Comparison of ENCODE assay signal across 14 cellular contexts in the genomic region with DNA sequence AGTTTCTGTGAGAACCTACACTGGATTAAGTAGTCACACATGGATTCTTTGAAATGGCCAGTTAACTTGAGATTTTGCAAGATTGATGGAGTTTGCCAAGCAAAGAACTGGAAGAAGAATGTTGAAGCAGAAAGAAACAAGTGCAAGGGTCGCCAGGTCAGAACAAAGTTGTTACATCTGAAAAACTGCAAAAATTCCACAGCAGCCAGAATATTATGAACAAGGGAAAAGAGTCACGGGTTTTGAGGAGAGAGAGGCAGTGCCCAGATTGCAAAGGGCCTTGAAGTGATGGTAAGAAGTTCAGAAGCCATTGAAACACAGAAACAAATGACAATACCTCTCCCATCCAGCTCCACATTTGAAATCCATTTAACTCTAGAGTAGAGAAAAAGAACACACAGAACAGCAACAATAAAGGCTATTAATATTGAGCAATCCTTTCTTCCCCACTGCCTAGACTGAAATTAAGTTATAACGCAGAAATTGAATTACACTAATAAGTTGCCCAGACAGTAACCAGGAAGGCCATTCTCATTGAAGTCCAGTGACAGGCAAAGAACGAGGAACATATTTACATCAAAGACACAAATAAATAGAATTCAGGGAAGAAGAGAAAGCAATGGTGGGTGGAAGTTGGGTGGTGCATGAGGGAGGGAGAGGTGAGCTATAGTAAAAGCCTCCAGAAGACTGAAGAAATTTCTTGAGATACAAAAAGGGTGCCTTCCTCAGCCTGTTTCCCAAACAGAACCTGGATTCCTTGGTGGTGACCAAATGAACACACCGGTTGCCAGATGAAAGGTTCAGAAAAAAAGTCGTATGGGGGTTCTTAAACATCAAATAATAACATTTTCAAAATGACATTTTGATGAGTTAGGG.
DNase-seq lines count a peak whose midpoint lies in the region; ATAC-seq and TF ChIP-seq lines count a peak whose summit lies in the region.
"Had no signal": no experiment of that assay in that cellular context is flagged by ENCODE, and none has a peak within 500 bp of the region (broad histone marks: within the 10 kb centered on the region; RNA-seq: fewer than 3 reads in every experiment).

No MANE protein-coding gene starts in this region.

- CTCF ChIA-PET in SK-N-SH (lab: Yijun Ruan, JAX): interaction anchor here (1.0 to 1.9 kb wide), 2 partner anchors 13 to 37 kb away, joined by 3 to 9 read pairs; no protein-coding TSS in a partner anchor

- peaks cover 0 to 5% of the 10 kb centered on the region in 2 experiments; a peak in 2 of 4 replicates for H3K4me1 ChIP-seq in SK-N-SH (ENCODE audit: control insufficient read depth in 1 of 2, insufficient read depth in 2 of 2, low read depth in 1 of 2, low read length in 1 of 2)
- H3K4me1 ChIP-seq in mesendoderm (ENCODE audit: control insufficient read depth, low read depth, low read length): no peaks in the 10 kb centered on the region
- H3K4me1 ChIP-seq: BLaER1 treated with 17β-estradiol and CSF1 and Interleukin-3, amounts not matched to agents 10 nM and 100 nM had no signal

- no peaks in the 10 kb centered on the region for H4K20me1 ChIP-seq in SK-N-SH (ENCODE audit: insufficient read depth)
- H4K20me1 ChIP-seq: BLaER1 treated with 17β-estradiol and CSF1 and Interleukin-3, amounts not matched to agents 10 nM and 100 nM had no signal

- H3K23ac ChIP-seq in mesendoderm (ENCODE audit: low read length): no peak overlapping the region

- H3K9me3 Mint-ChIP-seq in activated CD4-positive, alpha-beta T cell treated with anti-CD3 and anti-CD28 coated beads, Interleukin-2, amount 10 ng/mL, durations not matched to agents 24 days and 14 days: no peaks in the 10 kb centered on the region
- H3K9me3 Mint-ChIP-seq in stimulated activated memory B cell treated with anti-CD40 and anti-IgM and Interleukin-4, amounts not matched to agents 10 μg/mL and 1 μg/mL and 100 μg/mL, for 72 hours: no peaks in the 10 kb centered on the region

- no peak overlapping the region for H2BK120ac ChIP-seq in mesendoderm (ENCODE audit: low read depth, low read length)

- no peak for TF ChIP-seq RAD21 in SK-N-SH (IDR thresholded peaks at IDR 0.05; ENCODE audit: low read length)

- H3K4ac ChIP-seq in mesendoderm (ENCODE audit: low read depth, low read length): no peak overlapping the region

- WGBS in SK-N-SH (ENCODE audit: low lambda C conversion rate): 12% methylated on average over 6 of the region's 6 CpGs
- no CpG with 5 or more reads among the region's 6 CpGs for WGBS in mesendoderm (ENCODE audit: extremely low coverage, insufficient coverage, low lambda C conversion rate)

- peak overlapping the region; percentile 22 for H3K18ac ChIP-seq in mesendoderm (ENCODE audit: low read length)

- H3K56ac ChIP-seq in mesendoderm (ENCODE audit: low read length): no peak overlapping the region

- H3K4me1 Mint-ChIP-seq in activated CD4-positive, alpha-beta T cell treated with anti-CD3 and anti-CD28 coated beads, Interleukin-2, amount 10 ng/mL, durations not matched to agents 24 days and 14 days: peaks cover 29% of the 10 kb centered on the region
- peaks cover 26% of the 10 kb centered on the region for H3K4me1 Mint-ChIP-seq in stimulated activated memory B cell treated with anti-CD40 and anti-IgM and Interleukin-4, amounts not matched to agents 10 μg/mL and 1 μg/mL and 100 μg/mL, for 72 hours

- no peaks in the 10 kb centered on the region for H3F3A ChIP-seq in SK-N-SH (replicated peaks; ENCODE audit: insufficient read depth)

- no peak overlapping the region for H2AK5ac ChIP-seq in mesendoderm (ENCODE audit: low read length)

- H3K79me2 ChIP-seq in SK-N-SH (ENCODE audit: insufficient read depth) (no peaks in the 10 kb centered on the region), mesendoderm (ENCODE audit: control insufficient read depth, insufficient read depth, low read length) (no peaks in the 10 kb centered on the region)

- no peaks in the 10 kb centered on the region for H3K9me2 ChIP-seq in SK-N-SH

- H2BK5ac ChIP-seq in mesendoderm (ENCODE audit: low read length): no peak overlapping the region

- no peaks in the 10 kb centered on the region for H3K27me3 Mint-ChIP-seq in activated CD4-positive, alpha-beta T cell treated with anti-CD3 and anti-CD28 coated beads, Interleukin-2, amount 10 ng/mL, durations not matched to agents 24 days and 14 days
- no peaks in the 10 kb centered on the region for H3K27me3 Mint-ChIP-seq in stimulated activated memory B cell treated with anti-CD40 and anti-IgM and Interleukin-4, amounts not matched to agents 10 μg/mL and 1 μg/mL and 100 μg/mL, for 72 hours

- H3K4me2 ChIP-seq in SK-N-SH (no peak overlapping the region), mesendoderm (ENCODE audit: low read length) (no peak overlapping the region)
- H3K4me2 ChIP-seq: BLaER1 treated with 17β-estradiol and CSF1 and Interleukin-3, amounts not matched to agents 10 nM and 100 nM had no signal

- H3K36me3 ChIP-seq in SK-N-SH (replicated peaks in 1 of 2; ENCODE audit: control insufficient read depth in 1 of 2, insufficient read depth in 2 of 2, low read length in 1 of 2) (no peaks in the 10 kb centered on the region), mesendoderm (ENCODE audit: control insufficient read depth, insufficient read depth, low read length) (no peaks in the 10 kb centered on the region), WERI-Rb-1 (no peaks in the 10 kb centered on the region)

- no peak overlapping the region for H4K8ac ChIP-seq in mesendoderm (ENCODE audit: low read depth, low read length)

- H4K5ac ChIP-seq in mesendoderm (ENCODE audit: low read length): no peak overlapping the region

- peak overlapping the region; percentile 38 for H3K27ac Mint-ChIP-seq in activated CD4-positive, alpha-beta T cell treated with anti-CD3 and anti-CD28 coated beads, Interleukin-2, amount 10 ng/mL, durations not matched to agents 24 days and 14 days
- peak overlapping the region; percentile 28 for H3K27ac Mint-ChIP-seq in stimulated activated memory B cell treated with anti-CD40 and anti-IgM and Interleukin-4, amounts not matched to agents 10 μg/mL and 1 μg/mL and 100 μg/mL, for 72 hours

- no peaks in the 10 kb centered on the region for H3K79me1 ChIP-seq in mesendoderm (ENCODE audit: low read length)

- H3K9ac ChIP-seq in SK-N-SH: no peak overlapping the region
- H3K9ac ChIP-seq in mesendoderm (ENCODE audit: low read length): no peak overlapping the region
- H3K9ac ChIP-seq: BLaER1 treated with 17β-estradiol and CSF1 and Interleukin-3, amounts not matched to agents 10 nM and 100 nM had no signal

- H3K4me3 Mint-ChIP-seq in activated CD4-positive, alpha-beta T cell treated with anti-CD3 and anti-CD28 coated beads, Interleukin-2, amount 10 ng/mL, durations not matched to agents 24 days and 14 days: no peak overlapping the region
- H3K4me3 Mint-ChIP-seq in stimulated activated memory B cell treated with anti-CD40 and anti-IgM and Interleukin-4, amounts not matched to agents 10 μg/mL and 1 μg/mL and 100 μg/mL, for 72 hours: no peak overlapping the region

- H3K27me3 ChIP-seq in SK-N-SH (ENCODE audit: insufficient read depth): no peaks in the 10 kb centered on the region
- H3K27me3 ChIP-seq in mesendoderm (ENCODE audit: insufficient read depth, low read length, poor library complexity): no peaks in the 10 kb centered on the region
- no peaks in the 10 kb centered on the region for H3K27me3 ChIP-seq in WERI-Rb-1 (ENCODE audit: insufficient read depth, low read depth, severe bottlenecking)
- H3K27me3 ChIP-seq: BLaER1 treated with 17β-estradiol and CSF1 and Interleukin-3, amounts not matched to agents 10 nM and 100 nM had no signal

- no peaks in the 10 kb centered on the region for H3K9me3 ChIP-seq in SK-N-SH
- no peaks in the 10 kb centered on the region for H3K9me3 ChIP-seq in WERI-Rb-1 (ENCODE audit: severe bottlenecking)
- H3K9me3 ChIP-seq: BLaER1 treated with 17β-estradiol and CSF1 and Interleukin-3, amounts not matched to agents 10 nM and 100 nM had no signal

- intact Hi-C loops in activated CD4-positive, alpha-beta T cell treated with anti-CD3 and anti-CD28 coated beads, Interleukin-2, amount 10 ng/mL, durations not matched to agents 24 days and 14 days (cut with micrococcal nuclease): no loop called here

- no peak for ATAC-seq in stimulated activated memory B cell treated with anti-CD40 and anti-IgM and Interleukin-4, amounts not matched to agents 10 μg/mL and 1 μg/mL and 100 μg/mL, for 72 hours
- no peak for ATAC-seq in GM19395 (IDR thresholded peaks at IDR 0.05; ENCODE audit: unreplicated experiment)

- 0 out of 4 replicates have a peak, but pooled peaks of 1 of the 2 experiments have one; percentile 33 for TF ChIP-seq EP300 in SK-N-SH (IDR thresholded peaks at IDR 0.05; ENCODE audit: borderline replicate concordance in 1 of 2, low read depth in 1 of 2, low read length in 1 of 2)

- H3K27ac ChIP-seq in SK-N-SH (ENCODE audit: low read depth in 2 of 2, low read length in 1 of 2) (peak overlapping the region in 1 of 2 experiments; percentile 77; a peak in 2 of 4 replicates), mesendoderm (ENCODE audit: low read depth, low read length) (no peak overlapping the region), WERI-Rb-1 (no peak overlapping the region)
- H3K27ac ChIP-seq: 22Rv1; BLaER1 treated with 17β-estradiol and CSF1 and Interleukin-3, amounts not matched to agents 10 nM and 100 nM had no signal

- no peak overlapping the region for H2AFZ ChIP-seq in SK-N-SH (ENCODE audit: low read depth)

- H2BK15ac ChIP-seq in mesendoderm (replicated peaks; ENCODE audit: low read depth): no peak overlapping the region

- H3K4me3 ChIP-seq in SK-N-SH (ENCODE audit: low read depth in 2 of 2, low read length in 1 of 2) (no peak overlapping the region), mesendoderm (ENCODE audit: low read length) (no peak overlapping the region), WERI-Rb-1 (ENCODE audit: low read depth, low read length) (no peak overlapping the region)
- H3K4me3 ChIP-seq: BLaER1 treated with 17β-estradiol and CSF1 and Interleukin-3, amounts not matched to agents 10 nM and 100 nM had no signal

- no peak for DNase-seq in activated CD4-positive, alpha-beta T cell treated with anti-CD3 and anti-CD28 coated beads, Interleukin-2, amount 10 ng/mL, durations not matched to agents 24 days and 14 days
- DNase-seq in activated CD4-positive, alpha-beta T cell treated with anti-CD3 and anti-CD28 coated beads for 4 hours: no peak
- peak; percentile 7 for DNase-seq in SK-N-SH
- no peak for DNase-seq in mesendoderm
- no peak for DNase-seq in activated CD8-positive, alpha-beta memory T cell treated with anti-CD3 and anti-CD28 coated beads, Interleukin-2, amount 50 U/mL, for 4 hours
- no peak for DNase-seq in WERI-Rb-1
- DNase-seq: HCEC 1CT, NCI-H1436, NCI-H2081 treated with DMSO at 0.1 percent for 48 hours, NCI-H524 had no signal

- POLR2A ChIA-PET in SK-N-SH (lab: Yijun Ruan, JAX): no interaction called here

- TF ChIP-seq CTCF in SK-N-SH (IDR thresholded peaks at IDR 0.05) (no peak), WERI-Rb-1 (IDR thresholded peaks at IDR 0.05; ENCODE audit: low read depth, low read length) (no peak)

- H3K36me3 Mint-ChIP-seq in activated CD4-positive, alpha-beta T cell treated with anti-CD3 and anti-CD28 coated beads, Interleukin-2, amount 10 ng/mL, durations not matched to agents 24 days and 14 days (ENCODE audit: low read depth): peaks cover 44% of the 10 kb centered on the region
- H3K36me3 Mint-ChIP-seq in stimulated activated memory B cell treated with anti-CD40 and anti-IgM and Interleukin-4, amounts not matched to agents 10 μg/mL and 1 μg/mL and 100 μg/mL, for 72 hours: peaks cover 54% of the 10 kb centered on the region
